Comparison of ENCODE assay signal across 25 cellular contexts in genomic region chr16:49409121-49409520, GRCh38. TPM values are rescaled to one million over a fixed set of nuclear protein-coding genes. Genes with fewer than 3 reads are reported as not detected.
A peak's percentile ranks its signal among the peaks of the same experiment; 100 is the strongest.
DNase-seq lines count a peak whose midpoint lies in the region; ATAC-seq and TF ChIP-seq lines count a peak whose summit lies in the region.
"Had no signal": no experiment of that assay in that cellular context is flagged by ENCODE, and none has a peak within 500 bp of the region (broad histone marks: within the 10 kb centered on the region; RNA-seq: fewer than 3 reads in every experiment).

No MANE protein-coding gene starts in this region.

- H3K36me3 ChIP-seq in endodermal cell (ENCODE audit: control insufficient read depth, insufficient read depth, low read length) (no peaks in the 10 kb centered on the region), suprapubic skin (no peaks in the 10 kb centered on the region), prostate gland (no peaks in the 10 kb centered on the region), PC-3 (ENCODE audit: low read depth, low read length) (no peaks in the 10 kb centered on the region)
- H3K36me3 ChIP-seq: BE2C; BLaER1 treated with 17β-estradiol and CSF1 and Interleukin-3, amounts not matched to agents 10 nM and 100 nM had no signal

- ATAC-seq in PC-3, result no peak
- ATAC-seq: GM12878, HCT116 had no signal

- H3K9me3 ChIP-seq in H9 (ENCODE audit: control insufficient read depth, low read depth, low read length) (no peaks in the 10 kb centered on the region), endodermal cell (ENCODE audit: control insufficient read depth, low read length) (no peaks in the 10 kb centered on the region), suprapubic skin (no peaks in the 10 kb centered on the region), prostate gland (no peaks in the 10 kb centered on the region), PC-3 (ENCODE audit: low read length) (no peaks in the 10 kb centered on the region)
- H3K9me3 ChIP-seq: A549, BE2C had no signal

- H3K36me3 Mint-ChIP-seq in H9 (ENCODE audit: insufficient read depth in 1 of 3, low read depth in 3 of 3) (no peaks in the 10 kb centered on the region), endodermal cell (ENCODE audit: low read depth) (no peaks in the 10 kb centered on the region)
- H3K36me3 Mint-ChIP-seq: CD14-positive monocyte; CD8-positive, alpha-beta memory T cell had no signal

- H3K27me3 ChIP-seq in H9 (ENCODE audit: insufficient read depth, low read length) (no peaks in the 10 kb centered on the region), endodermal cell (ENCODE audit: control insufficient read depth, insufficient read depth, low read length, poor library complexity, severe bottlenecking) (no peaks in the 10 kb centered on the region), suprapubic skin (no peaks in the 10 kb centered on the region), prostate gland (replicated peaks; ENCODE audit: insufficient read depth) (no peaks in the 10 kb centered on the region), PC-3 (ENCODE audit: low read length) (no peaks in the 10 kb centered on the region)
- H3K27me3 ChIP-seq: BE2C; BLaER1 treated with 17β-estradiol and CSF1 and Interleukin-3, amounts not matched to agents 10 nM and 100 nM had no signal

- H3K18ac ChIP-seq in H9 (ENCODE audit: insufficient read length, low read depth, low read length), result no peak overlapping the region

- H3K14ac ChIP-seq in H9 (ENCODE audit: insufficient read depth, low read length), result no peak overlapping the region

- H4K8ac ChIP-seq in H9 (replicated peaks; ENCODE audit: insufficient read length, low read depth, low read length), result no peak overlapping the region

- POLR2A ChIA-PET in PC-3 (lab: Charles Lee; ENCODE audit: unreplicated experiment), result no interaction called here

- CTCF ChIA-PET in PC-3 (lab: Charles Lee), result no interaction called here

- H2BK5ac ChIP-seq in H9 (ENCODE audit: insufficient read length, low read length), result no peak overlapping the region

- WGBS in H9 (ENCODE audit: extremely low coverage, insufficient read length, low lambda C conversion rate), result no CpG with 5 or more reads among the region's 2 CpGs
- 94% methylated on average over 2 of the region's 2 CpGs; no CpG with 5 or more reads in 1 of the 2 experiments for WGBS in endodermal cell (ENCODE audit: insufficient coverage in 1 of 2, insufficient read length in 1 of 2), 2 experiments
- 97% methylated on average over 2 of the region's 2 CpGs for WGBS in suprapubic skin
- 100% methylated on average over 2 of the region's 2 CpGs for WGBS in prostate gland

- no peak overlapping the region for H3K4me2 ChIP-seq in H9 (ENCODE audit: insufficient read depth, insufficient read length, low read length)
- H3K4me2 ChIP-seq in PC-3 (ENCODE audit: low read length), result no peak overlapping the region
- H3K4me2 ChIP-seq: A549 had no signal

- no peaks in the 10 kb centered on the region for H3F3A ChIP-seq in PC-3 (ENCODE audit: low read length, unreplicated experiment)

- H3K9ac ChIP-seq in H9 (ENCODE audit: extremely low read depth, insufficient read length, low read length) (no peak overlapping the region), endodermal cell (ENCODE audit: extremely low read depth, low read length, poor library complexity, severe bottlenecking) (no peak overlapping the region), PC-3 (ENCODE audit: low read length) (no peak overlapping the region)
- H3K9ac ChIP-seq: BLaER1 treated with 17β-estradiol and CSF1 and Interleukin-3, amounts not matched to agents 10 nM and 100 nM; GM23248 had no signal

- TF ChIP-seq EP300 in suprapubic skin (IDR thresholded peaks at IDR 0.05), result no peak

- no peak overlapping the region for H2AK5ac ChIP-seq in H9 (ENCODE audit: insufficient read length, low read length)

- H4K91ac ChIP-seq in H9 (ENCODE audit: insufficient read length, low read depth, low read length), result no peak overlapping the region

- H3K9me2 ChIP-seq in PC-3 (replicated peaks; ENCODE audit: low read length), result no peaks in the 10 kb centered on the region

- TF ChIP-seq POLR2A in suprapubic skin (IDR thresholded peaks at IDR 0.05), result no peak
- TF ChIP-seq POLR2A in prostate gland (IDR thresholded peaks at IDR 0.05), result no peak

- peaks cover 6% of the 10 kb centered on the region for H3K27me3 Mint-ChIP-seq in H9 (ENCODE audit: low read depth)
- H3K27me3 Mint-ChIP-seq in endodermal cell (ENCODE audit: insufficient read depth), result peaks cover 7% of the 10 kb centered on the region
- H3K27me3 Mint-ChIP-seq: CD4-positive, alpha-beta T cell had no signal

- H3K23me2 ChIP-seq in H9 (ENCODE audit: insufficient read length, low read depth, low read length, poor library complexity, severe bottlenecking), result no peaks in the 10 kb centered on the region

- H2BK120ac ChIP-seq in H9 (ENCODE audit: low read depth, low read length, poor library complexity, severe bottlenecking), result no peak overlapping the region

- TF ChIP-seq CTCF in H9 (conservative IDR thresholded peaks at IDR 0.05) (no peak), endodermal cell (conservative IDR thresholded peaks at IDR 0.05) (no peak), suprapubic skin (IDR thresholded peaks at IDR 0.05) (no peak), prostate gland (IDR thresholded peaks at IDR 0.05) (no peak), PC-3 (conservative IDR thresholded peaks at IDR 0.05; ENCODE audit: low read depth, low read length) (no peak)

- H3K4me1 Mint-ChIP-seq in H9 (peaks cover 0 to 4% of the 10 kb centered on the region in 2 experiments; a peak in 2 of 4 replicates), endodermal cell (no peaks in the 10 kb centered on the region)

- H3K56ac ChIP-seq in H9 (ENCODE audit: insufficient read length, low read depth, low read length), result no peak overlapping the region

- no peak overlapping the region for H2BK20ac ChIP-seq in H9 (ENCODE audit: low read depth, low read length, poor library complexity, severe bottlenecking)

- no peak overlapping the region for H2BK12ac ChIP-seq in H9 (ENCODE audit: insufficient read length, low read depth, low read length)

- peak; percentile 4 for DNase-seq in H9
- peak; percentile 23 for DNase-seq in endodermal cell
- peak; percentile 20 for DNase-seq in mesenteric fat pad (ENCODE audit: low spot score)
- peak; percentile 18 to 47 for DNase-seq in suprapubic skin (ENCODE audit: low spot score in 2 of 2)
- DNase-seq in activated T-cell treated with anti-CD3 and anti-CD28 coated beads for 4 hours, result no peak
- no peak for DNase-seq in prostate gland (ENCODE audit: low spot score)
- no peak for DNase-seq in PC-3
- DNase-seq: 8988T; ACHN; AML-193; BE2C; CD4-positive, alpha-beta T cell; CD8-positive, alpha-beta memory T cell; DMS 273 treated with DMSO at 0.1 percent for 48 hours; DMS79; EL; GDM1; GM23248; H7 had no signal

- H3K4me3 ChIP-seq in endodermal cell (ENCODE audit: low read length) (no peak overlapping the region), suprapubic skin (no peak overlapping the region), prostate gland (no peak overlapping the region), PC-3 (ENCODE audit: low read length) (no peak overlapping the region)
- H3K4me3 ChIP-seq: A549; BLaER1 treated with 17β-estradiol and CSF1 and Interleukin-3, amounts not matched to agents 10 nM and 100 nM; GM12878; GM23248 had no signal

- H3K79me1 ChIP-seq in H9 (ENCODE audit: insufficient read depth, low read depth, low read length, poor library complexity, severe bottlenecking), result no peaks in the 10 kb centered on the region

- no TSS peak for BruUV-seq in PC-3 (replicated peaks; lab: Mats Ljungman, UMichigan)

- H3K27ac ChIP-seq in H9 (ENCODE audit: insufficient read length, low read depth, low read length), result no peak overlapping the region
- no peak overlapping the region for H3K27ac ChIP-seq in endodermal cell (ENCODE audit: low read depth, low read length)
- no peak overlapping the region for H3K27ac ChIP-seq in suprapubic skin
- H3K27ac ChIP-seq in prostate gland, result no peak overlapping the region
- H3K27ac ChIP-seq in PC-3 (ENCODE audit: low read length), result no peak overlapping the region
- H3K27ac ChIP-seq: A549; BLaER1 treated with 17β-estradiol and CSF1 and Interleukin-3, amounts not matched to agents 10 nM and 100 nM; GM23248 had no signal

- no peak overlapping the region for H2BK15ac ChIP-seq in H9 (ENCODE audit: low read depth, low read length)

- H3K4me1 ChIP-seq in H9 (ENCODE audit: insufficient read depth, low read length) (no peaks in the 10 kb centered on the region), endodermal cell (ENCODE audit: control insufficient read depth, insufficient read depth, low read length) (no peaks in the 10 kb centered on the region), suprapubic skin (peaks cover 7% of the 10 kb centered on the region), prostate gland (replicated peaks) (no peaks in the 10 kb centered on the region), PC-3 (ENCODE audit: insufficient read depth, low read length) (no peaks in the 10 kb centered on the region)
- H3K4me1 ChIP-seq: A549, BE2C had no signal

- H3K4me3 Mint-ChIP-seq in H9 (no peak overlapping the region), endodermal cell (no peak overlapping the region)
- H3K4me3 Mint-ChIP-seq: CD14-positive monocyte; CD4-positive, alpha-beta T cell; CD8-positive, alpha-beta memory T cell had no signal

- no peak overlapping the region for H3K27ac Mint-ChIP-seq in H9
- H3K27ac Mint-ChIP-seq in endodermal cell, result no peak overlapping the region
- H3K27ac Mint-ChIP-seq: CD4-positive, alpha-beta T cell had no signal

- no peak overlapping the region for H3T11ph ChIP-seq in H9 (ENCODE audit: low read length)

- H3K9me3 Mint-ChIP-seq in H9 (no peaks in the 10 kb centered on the region), endodermal cell (no peaks in the 10 kb centered on the region)
- H3K9me3 Mint-ChIP-seq: CD4-positive, alpha-beta T cell; CD8-positive, alpha-beta memory T cell had no signal

- no peaks in the 10 kb centered on the region for H3K79me2 ChIP-seq in H9 (ENCODE audit: insufficient read depth, low read length)
- H3K79me2 ChIP-seq in PC-3 (ENCODE audit: low read length), result no peaks in the 10 kb centered on the region

- H4K20me1 ChIP-seq in H9 (ENCODE audit: control insufficient read depth, insufficient read depth, insufficient read length) (no peaks in the 10 kb centered on the region), PC-3 (ENCODE audit: low read length) (no peaks in the 10 kb centered on the region)
- H4K20me1 ChIP-seq: BLaER1 treated with 17β-estradiol and CSF1 and Interleukin-3, amounts not matched to agents 10 nM and 100 nM had no signal

- H2AFZ ChIP-seq in H9 (ENCODE audit: low read length) (no peak overlapping the region), PC-3 (ENCODE audit: low read length) (no peak overlapping the region)
- H2AFZ ChIP-seq: GM23248 had no signal

- no peak overlapping the region for H3K23ac ChIP-seq in H9 (ENCODE audit: insufficient read length, low read depth, low read length)

- H3K4ac ChIP-seq in H9 (ENCODE audit: low read depth, low read length), result no peak overlapping the region

- H4K5ac ChIP-seq in H9 (ENCODE audit: insufficient read length, low read depth, low read length), result no peak overlapping the region

- intact Hi-C loops in prostate gland (cut with DNase I) (loop anchor here (5.0 kb wide), 2 partner anchors 183 to 468 kb away; no protein-coding TSS in a partner anchor), PC-3 (cut with micrococcal nuclease) (loop anchor here (2.0 kb wide), 1 partner anchor 184 kb away; no protein-coding TSS in a partner anchor)

RNA-seq across cellular contexts. Expression of gene C16orf78, which starts 35.5 kb away (rescaled TPM):
- not detected in 2 replicates for total RNA-seq in H9 (2021)
- not detected for total RNA-seq in endodermal cell
- not detected for polyA plus RNA-seq in endodermal cell (2013, experiment 1 of 2)
- not detected for polyA plus RNA-seq in endodermal cell (2013, experiment 2 of 2)
- not detected for total RNA-seq in mesenteric fat pad
- not detected for total RNA-seq in suprapubic skin
- not detected for total RNA-seq in prostate gland
- not detected in 2 replicates for total RNA-seq in PC-3 (2014; rRNA removed)
- total RNA-seq: CD4-positive, alpha-beta T cell; CD8-positive, alpha-beta memory T cell; GM12878; GM23248; H1; H7 had no signal
- polyA plus RNA-seq: A549; CD14-positive monocyte; CD8-positive, alpha-beta memory T cell; GM12878; GM23248; H1 had no signal

Comparison
In these comparisons a context has a peak if more than half of its experiments do, and no peak if none do; other contexts are left out.
1. DNase-seq: peak in H9 (single experiment), endodermal cell (single experiment), mesenteric fat pad (single experiment) and suprapubic skin (2 of 2); none in activated T-cell treated with anti-CD3 and anti-CD28 coated beads for 4 hours (single experiment), prostate gland (single experiment) and PC-3 (single experiment).